ENCODE assay signal across 29 cellular contexts in the genomic region with DNA sequence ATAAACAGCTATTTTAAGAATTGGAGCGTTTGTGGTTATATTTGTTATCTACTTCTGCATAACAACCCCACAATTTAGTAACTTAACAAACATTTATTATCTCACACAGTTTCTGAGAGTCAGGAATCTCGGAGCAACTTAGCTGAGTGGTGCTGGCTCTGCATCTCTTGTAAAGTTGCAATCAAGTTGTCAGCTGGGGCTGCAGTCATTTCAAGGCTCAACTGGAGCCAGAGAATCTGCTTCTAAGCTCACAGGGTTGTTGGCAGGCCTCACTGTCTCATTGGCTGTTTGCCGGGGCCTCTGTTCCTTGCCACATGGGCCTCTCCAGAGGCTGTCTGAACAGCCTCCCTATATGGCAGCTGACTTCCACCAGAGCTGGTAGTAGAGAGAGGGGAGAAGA.
"Had no signal": no experiment of that assay in that cellular context is flagged by ENCODE, and none has a peak within 500 bp of the region (broad histone marks: within the 10 kb centered on the region; RNA-seq: fewer than 3 reads in every experiment).

No MANE protein-coding gene starts in this region.

- H3K27ac Mint-ChIP-seq: naive thymus-derived CD8-positive, alpha-beta T cell; natural killer cell treated with Interleukin-12 subunit alpha and Interleukin-12 subunit beta and Interleukin-15 and Interleukin-18, amount 100 ng/mL, for 72 hours; nephron progenitor cell; stimulated activated memory B cell treated with anti-CD40 and anti-IgM and Interleukin-4, amounts not matched to agents 10 μg/mL and 1 μg/mL and 100 μg/mL, for 72 hours; stimulated activated naive CD8-positive, alpha-beta T cell treated with anti-CD3 and anti-CD28 coated beads, Interleukin-15, amount 100 ng/mL, for 72 hours had no signal

- H3K4me3 Mint-ChIP-seq: naive thymus-derived CD8-positive, alpha-beta T cell; natural killer cell treated with Interleukin-12 subunit alpha and Interleukin-12 subunit beta and Interleukin-15 and Interleukin-18, amount 100 ng/mL, for 72 hours; nephron progenitor cell; neural crest cell; stimulated activated memory B cell treated with anti-CD40 and anti-IgM and Interleukin-4, amounts not matched to agents 10 μg/mL and 1 μg/mL and 100 μg/mL, for 72 hours; stimulated activated naive CD8-positive, alpha-beta T cell treated with anti-CD3 and anti-CD28 coated beads, Interleukin-15, amount 100 ng/mL, for 72 hours had no signal

- H3K36me3 ChIP-seq: neutrophil, pancreas, prostate gland, right lobe of liver, sigmoid colon, suprapubic skin, tibial artery, upper lobe of left lung, vagina had no signal

- H3K36me3 Mint-ChIP-seq: naive thymus-derived CD8-positive, alpha-beta T cell; natural killer cell treated with Interleukin-12 subunit alpha and Interleukin-12 subunit beta and Interleukin-15 and Interleukin-18, amount 100 ng/mL, for 72 hours; stimulated activated memory B cell treated with anti-CD40 and anti-IgM and Interleukin-4, amounts not matched to agents 10 μg/mL and 1 μg/mL and 100 μg/mL, for 72 hours had no signal

- H3K27ac ChIP-seq: neutrophil, pancreas, prostate gland, right lobe of liver, sigmoid colon, suprapubic skin, testis, tibial artery, upper lobe of left lung, vagina had no signal

- DNase-seq: naive thymus-derived CD8-positive, alpha-beta T cell; nephron progenitor cell; nucleus accumbens; pancreas; retina; right lobe of liver; sigmoid colon; small intestine; stimulated activated CD4-positive, alpha-beta T cell treated with anti-CD3 and anti-CD28 coated beads, Interleukin-15, amount 100 ng/mL, for 24 hours; stimulated activated CD4-positive, alpha-beta T cell treated with anti-CD3 and anti-CD28 coated beads, Interleukin-2, amount 100 ng/mL, for 24 hours; stimulated activated CD4-positive, alpha-beta T cell treated with anti-CD3 and anti-CD28 coated beads, Interleukin-2, amount 100 ng/mL, for 48 hours; stimulated activated CD4-positive, alpha-beta T cell treated with anti-CD3 and anti-CD28 coated beads, Interleukin-4, amount 100 ng/mL, for 24 hours; stimulated activated naive CD4-positive, alpha-beta T cell; stimulated activated naive CD8-positive, alpha-beta T cell treated with anti-CD3 and anti-CD28 coated beads, Interleukin-15, amount 100 ng/mL, for 72 hours; stimulated activated naive CD8-positive, alpha-beta T cell treated with anti-CD3 and anti-CD28 coated beads, Interleukin-15, Interleukin-2, amounts not matched to agents 100 U/mL and 50 U/mL, for 24 hours; substantia nigra; testis; tibial artery; trophoblast cell; upper lobe of left lung had no signal

- FAIRE-seq: pancreas, small intestine, urothelium cell line had no signal

- ATAC-seq: naive thymus-derived CD8-positive, alpha-beta T cell; natural killer cell treated with Interleukin-12 subunit alpha and Interleukin-12 subunit beta and Interleukin-15 and Interleukin-18, amount 100 ng/mL, for 72 hours; pancreas; right cardiac atrium; right lobe of liver; stimulated activated memory B cell treated with anti-CD40 and anti-IgM and Interleukin-4, amounts not matched to agents 10 μg/mL and 1 μg/mL and 100 μg/mL, for 72 hours; stimulated activated naive CD8-positive, alpha-beta T cell treated with anti-CD3 and anti-CD28 coated beads, Interleukin-15, amount 100 ng/mL, for 72 hours; stimulated activated naive CD8-positive, alpha-beta T cell treated with anti-CD3 and anti-CD28 coated beads, Interleukin-15, Interleukin-2, amounts not matched to agents 100 U/mL and 50 U/mL, for 24 hours had no signal

- H3K4me3 ChIP-seq: pancreas, prostate gland, right lobe of liver, sigmoid colon, suprapubic skin, testis, tibial artery, upper lobe of left lung, vagina had no signal

- H3K27me3 ChIP-seq: neutrophil, pancreas, right lobe of liver, sigmoid colon, suprapubic skin, testis, tibial artery, upper lobe of left lung, vagina had no signal

- H3K4me1 ChIP-seq: pancreas, prostate gland, right lobe of liver, sigmoid colon, suprapubic skin, testis, tibial artery, upper lobe of left lung, vagina had no signal

- H3K9me3 Mint-ChIP-seq: nephron progenitor cell, neural crest cell had no signal

- H3K4me1 Mint-ChIP-seq: naive thymus-derived CD8-positive, alpha-beta T cell; nephron progenitor cell; neural crest cell; stimulated activated memory B cell treated with anti-CD40 and anti-IgM and Interleukin-4, amounts not matched to agents 10 μg/mL and 1 μg/mL and 100 μg/mL, for 72 hours; stimulated activated naive CD8-positive, alpha-beta T cell treated with anti-CD3 and anti-CD28 coated beads, Interleukin-15, amount 100 ng/mL, for 72 hours had no signal

- H3K9me3 ChIP-seq: neutrophil, pancreas, prostate gland, right lobe of liver, sigmoid colon, suprapubic skin, testis, tibial artery, upper lobe of left lung, vagina had no signal
